ENCODE assay signal across 8 cellular contexts in genomic region chr1:67685558-67686271, GRCh38. TPM values are rescaled to one million over a fixed set of nuclear protein-coding genes. Genes with fewer than 3 reads are reported as not detected.
DNase-seq lines count a peak whose midpoint lies in the region; ATAC-seq, FAIRE-seq and TF ChIP-seq lines count a peak whose summit lies in the region.

No MANE protein-coding gene starts in this region.

- POLR2A ChIA-PET in CD8-positive, alpha-beta memory T cell (lab: Charles Lee) = interaction anchor here (0.6 to 1.4 kb wide), 9 partner anchors 11 to 1998 kb away, joined by 3 to 6 read pairs (median 3); partner anchors contain the start of genes DNAI4 and MIER1

- no peaks in the 10 kb centered on the region for H3K9me3 Mint-ChIP-seq in CD8-positive, alpha-beta memory T cell

- H3K9ac ChIP-seq in HUES48 (ENCODE audit: low read depth, low read length) = peak overlapping the region; percentile 85

- no peaks in the 10 kb centered on the region for H3K36me3 ChIP-seq in CD8-positive, alpha-beta memory T cell (ENCODE audit: insufficient read depth, low read length)
- peaks cover 19% of the 10 kb centered on the region for H3K36me3 ChIP-seq in HUES48 (ENCODE audit: control insufficient read depth, insufficient read depth, low read length)
- peaks cover 11% of the 10 kb centered on the region for H3K36me3 ChIP-seq in bronchial epithelial cell (ENCODE audit: control insufficient read depth, insufficient read depth, low read length)

- H3K27me3 ChIP-seq in CD8-positive, alpha-beta memory T cell (ENCODE audit: insufficient read depth, low read length, poor library complexity, severe bottlenecking) = no peaks in the 10 kb centered on the region
- no peaks in the 10 kb centered on the region for H3K27me3 ChIP-seq in HUES48 (ENCODE audit: control insufficient read depth, insufficient read depth, low read length)
- no peaks in the 10 kb centered on the region for H3K27me3 ChIP-seq in bronchial epithelial cell (ENCODE audit: control insufficient read depth, insufficient read depth, low read length)
- H3K27me3 ChIP-seq in layer of hippocampus (ENCODE audit: control insufficient read depth, insufficient read depth, low read length) = no peaks in the 10 kb centered on the region

- TF ChIP-seq CTCF in VCaP (conservative IDR thresholded peaks at IDR 0.05) = no peak
- TF ChIP-seq CTCF in bronchial epithelial cell (IDR thresholded peaks at IDR 0.05; ENCODE audit: insufficient read depth, low read length, severe bottlenecking) = no peak

- peak; percentile 46 to 75 (median 57) for DNase-seq in CD8-positive, alpha-beta memory T cell
- DNase-seq in bronchial epithelial cell (ENCODE audit: low read depth) (no peak), cerebellar cortex (ENCODE audit: low spot score) (no peak)
- peak; percentile 46 to 52 for DNase-seq in stimulated activated CD4-positive, alpha-beta T cell treated with anti-CD3 and anti-CD28 coated beads, Interleukin-2, amount 100 ng/mL, for 48 hours

- CTCF ChIA-PET in CD8-positive, alpha-beta memory T cell (lab: Charles Lee) = interaction anchor here (1.0 to 2.4 kb wide), 8 partner anchors 11 to 185 kb away, joined by 3 to 7 read pairs (median 4); no protein-coding TSS in a partner anchor

- peaks cover 0 to 18% (median 6%) of the 10 kb centered on the region in 3 donors for H3K36me3 Mint-ChIP-seq in CD8-positive, alpha-beta memory T cell

- H3K9me3 ChIP-seq in CD8-positive, alpha-beta memory T cell (ENCODE audit: low read length) = no peaks in the 10 kb centered on the region
- no peaks in the 10 kb centered on the region for H3K9me3 ChIP-seq in HUES48 (ENCODE audit: control insufficient read depth, insufficient read depth, low read length)

- H3K4me1 Mint-ChIP-seq in CD8-positive, alpha-beta memory T cell = peaks cover 15 to 30% (median 25%) of the 10 kb centered on the region in 3 donors

- ATAC-seq in GM19468 (IDR thresholded peaks at IDR 0.05; ENCODE audit: extremely low read depth, unreplicated experiment) = peak; percentile 1

- no peaks in the 10 kb centered on the region for H3K27me3 Mint-ChIP-seq in CD8-positive, alpha-beta memory T cell

- H3K4me1 ChIP-seq in CD8-positive, alpha-beta memory T cell (ENCODE audit: insufficient read depth, low read length) = peaks cover 15% of the 10 kb centered on the region
- H3K4me1 ChIP-seq in HUES48 (ENCODE audit: control insufficient read depth, insufficient read depth, low read length) = peaks cover 15% of the 10 kb centered on the region; the same call in 1 of the 2 replicates

- H3K4me3 ChIP-seq in CD8-positive, alpha-beta memory T cell (ENCODE audit: low read length) = peak overlapping the region; percentile 63
- H3K4me3 ChIP-seq in HUES48 (ENCODE audit: low read depth, low read length) (peak overlapping the region; percentile 98), bronchial epithelial cell (ENCODE audit: low read depth, low read length) (peak overlapping the region; percentile 94)

- no peak for FAIRE-seq in bronchial epithelial cell (lab: Jason Lieb, UNC)

- H3K27ac ChIP-seq in CD8-positive, alpha-beta memory T cell (ENCODE audit: low read depth, low read length) = peak overlapping the region; percentile 74
- H3K27ac ChIP-seq in HUES48 (ENCODE audit: low read depth, low read length) = peak overlapping the region; percentile 91
- peak overlapping the region; percentile 95 for H3K27ac ChIP-seq in VCaP
- peak overlapping the region; percentile 69 for H3K27ac ChIP-seq in layer of hippocampus (ENCODE audit: low read depth, low read length)

- H3K27ac Mint-ChIP-seq in CD8-positive, alpha-beta memory T cell = peak overlapping the region; percentile 63 to 97 (median 92)

- peak overlapping the region; percentile 93 to 99 (median 97) for H3K4me3 Mint-ChIP-seq in CD8-positive, alpha-beta memory T cell

RNA-seq across cellular contexts. Expression of gene GADD45A, which starts 0.7 kb away (rescaled TPM):
- total RNA-seq in CD8-positive, alpha-beta memory T cell = 10 to 100 TPM; 35.2 to 36.2 TPM
- 9.8 TPM for polyA plus RNA-seq in CD8-positive, alpha-beta memory T cell
- 107 and 146 TPM in 2 replicates for total RNA-seq in bronchial epithelial cell

Comparison
In these comparisons a context has a peak if more than half of its experiments do, and no peak if none do; other contexts are left out.
1. DNase-seq: peak in CD8-positive, alpha-beta memory T cell (5 of 5) and stimulated activated CD4-positive, alpha-beta T cell treated with anti-CD3 and anti-CD28 coated beads, Interleukin-2, amount 100 ng/mL, for 48 hours (2 of 2); none in bronchial epithelial cell (single experiment) and cerebellar cortex (single experiment).
2. Peak in every context shown above with its lines, with median percentiles within 50 percentile points of each other: H3K27ac ChIP-seq and H3K4me3 ChIP-seq.